ENCODE assay signal across 8 cellular contexts in genomic region chr17:75854111-75854748, GRCh38. TPM values are rescaled to one million over a fixed set of nuclear protein-coding genes. Genes with fewer than 3 reads are reported as not detected.
A peak's percentile ranks its signal among the peaks of the same experiment; 100 is the strongest.
DNase-seq lines count a peak whose midpoint lies in the region; ATAC-seq and TF ChIP-seq lines count a peak whose summit lies in the region.

No MANE protein-coding gene starts in this region.

- peaks cover 19 to 25% of the 10 kb centered on the region in 2 donors for H3K4me1 ChIP-seq in naive thymus-derived CD4-positive, alpha-beta T cell (ENCODE audit: control insufficient read depth in 2 of 2, insufficient read depth in 2 of 2, low read length in 2 of 2)

- peaks cover 0 to 15% (median 0%) of the 10 kb centered on the region in 5 donors for H3K36me3 Mint-ChIP-seq in naive thymus-derived CD4-positive, alpha-beta T cell

- no peaks in the 10 kb centered on the region for H3K27me3 Mint-ChIP-seq in naive thymus-derived CD4-positive, alpha-beta T cell

- H3K27me3 ChIP-seq in BJ (ENCODE audit: control insufficient read depth, insufficient read depth, low read length) (no peaks in the 10 kb centered on the region), MG63 (no peaks in the 10 kb centered on the region)
- H3K27me3 ChIP-seq in naive thymus-derived CD4-positive, alpha-beta T cell (ENCODE audit: control insufficient read depth in 2 of 2, insufficient read depth in 2 of 2, low read length in 2 of 2) = no peaks in the 10 kb centered on the region

- CTCF ChIA-PET in BJ (lab: Yijun Ruan, JAX) = interaction anchor here (0.6 to 3.2 kb wide), 12 partner anchors 8 to 101 kb away, joined by 3 to 34 read pairs (median 4); partner anchors contain the start of genes TRIM47, TRIM65 and UNC13D
- CTCF ChIA-PET in naive thymus-derived CD4-positive, alpha-beta T cell (lab: Charles Lee) = interaction anchor here (1.0 to 4.3 kb wide), 11 partner anchors 9 to 160 kb away, joined by 3 to 17 read pairs (median 4); partner anchors contain the start of genes GALK1, UNC13D and UNK

- H3K27ac Mint-ChIP-seq in naive thymus-derived CD4-positive, alpha-beta T cell = no peak overlapping the region

- peaks cover 10% of the 10 kb centered on the region for H3K36me3 ChIP-seq in BJ (ENCODE audit: control insufficient read depth, insufficient read depth, low read length)
- H3K36me3 ChIP-seq in MG63 = peaks cover 13% of the 10 kb centered on the region
- H3K36me3 ChIP-seq in naive thymus-derived CD4-positive, alpha-beta T cell (ENCODE audit: control insufficient read depth in 2 of 3, insufficient read depth in 3 of 3, low read length in 3 of 3) = peaks cover 11 to 24% (median 11%) of the 10 kb centered on the region in 3 experiments

- POLR2A ChIA-PET in BJ (lab: Charles Lee) = interaction anchor here (0.6 to 1.2 kb wide), 2 partner anchors 74 to 675 kb away, joined by 3 to 13 read pairs; a partner anchor contains a TSS
- POLR2A ChIA-PET in naive thymus-derived CD4-positive, alpha-beta T cell (lab: Charles Lee) = interaction anchor here (0.6 to 16.6 kb wide), 17 partner anchors 8 to 583 kb away, joined by 3 to 354 read pairs (median 18); partner anchors contain the start of genes GALK1, MIF4GD, MRPL38 and TRIM47

- TF ChIP-seq CTCF in BJ (IDR thresholded peaks at IDR 0.05; ENCODE audit: insufficient read depth, low read depth, low read length) = no peak
- no peak for TF ChIP-seq CTCF in epithelial cell of esophagus (IDR thresholded peaks at IDR 0.05; ENCODE audit: insufficient read depth, low read depth, low read length, missing control alignments)

- DNase-seq in BJ (ENCODE audit: low read depth) (no peak), MG63 (peak; percentile 44), epithelial cell of esophagus (ENCODE audit: low read depth) (peak; percentile 73), DMS 273 treated with DMSO at 0.1 percent for 48 hours (lab: John Stamatoyannopoulos, UW) (no peak), HUDEP-2 (lab: John Stamatoyannopoulos, UW; ENCODE audit: unreplicated experiment in 76 of 76) (no peak), SIG-M5 (lab: John Stamatoyannopoulos, UW) (no peak)
- no peak for DNase-seq in naive thymus-derived CD4-positive, alpha-beta T cell

- H3K27ac ChIP-seq in naive thymus-derived CD4-positive, alpha-beta T cell (ENCODE audit: low read depth, low read length) = peak overlapping the region; percentile 85

- intact Hi-C loops in naive thymus-derived CD4-positive, alpha-beta T cell (cut with micrococcal nuclease) = loop anchor here in 1 of 2 donors (2.0 kb wide), 3 partner anchors 27 to 873 kb away; partner anchors contain the start of genes JMJD6, METTL23 and UBALD2

- no peak for ATAC-seq in naive thymus-derived CD4-positive, alpha-beta T cell
- no peak for ATAC-seq in GM21723 (IDR thresholded peaks at IDR 0.05; ENCODE audit: unreplicated experiment)

- H3K4me3 ChIP-seq in BJ (ENCODE audit: low read depth, low read length) (peak overlapping the region; percentile 79), MG63 (peak overlapping the region; percentile 93), epithelial cell of esophagus (ENCODE audit: low read length) (peak overlapping the region; percentile 80)
- H3K4me3 ChIP-seq in naive thymus-derived CD4-positive, alpha-beta T cell (ENCODE audit: low read length) = peak overlapping the region; percentile 68

- peaks cover 19 to 51% (median 36%) of the 10 kb centered on the region in 7 donors for H3K4me1 Mint-ChIP-seq in naive thymus-derived CD4-positive, alpha-beta T cell

- H3K9me3 ChIP-seq in MG63 = no peaks in the 10 kb centered on the region
- H3K9me3 ChIP-seq in naive thymus-derived CD4-positive, alpha-beta T cell (ENCODE audit: control insufficient read depth in 2 of 3, low read length in 3 of 3) = no peaks in the 10 kb centered on the region

- H3K9me3 Mint-ChIP-seq in naive thymus-derived CD4-positive, alpha-beta T cell = no peaks in the 10 kb centered on the region

- H3K4me3 Mint-ChIP-seq in naive thymus-derived CD4-positive, alpha-beta T cell = no peak overlapping the region

RNA-seq across cellular contexts. Expression of gene WBP2, which starts 0.9 kb away (rescaled TPM):
- 28.5 and 37.0 TPM in 2 replicates for polyA plus RNA-seq in BJ (2011; rRNA removed)
- 19.3 and 23.5 TPM in 2 replicates for polyA minus RNA-seq in BJ (2011; rRNA and poly(A)+ RNA removed)
- total RNA-seq in MG63 (2014; rRNA removed; shearing (Covaris generic); ENCODE audit: low replicate concordance) = 6.6 and 7.9 TPM in 2 replicates
- total RNA-seq in naive thymus-derived CD4-positive, alpha-beta T cell = 100 to 1,000 TPM in 3 of 5 experiments, 10 to 100 TPM in 2; 87.7 to 159 (median 112) TPM
- polyA plus RNA-seq in naive thymus-derived CD4-positive, alpha-beta T cell = 10 to 100 TPM; 84.8 to 99.4 TPM

RNA-seq across cellular contexts. Expression of gene UNC13D, which starts 10.0 kb away (rescaled TPM):
- polyA plus RNA-seq in BJ (2011; rRNA removed) = 0.28 and 0.40 TPM in 2 replicates
- polyA minus RNA-seq in BJ (2011; rRNA and poly(A)+ RNA removed) = 0.51 and 0.62 TPM in 2 replicates
- total RNA-seq in MG63 (2014; rRNA removed; shearing (Covaris generic); ENCODE audit: low replicate concordance) = 0.20 and 0.23 TPM in 2 replicates
- total RNA-seq in naive thymus-derived CD4-positive, alpha-beta T cell = 100 to 1,000 TPM; 145 to 201 (median 152) TPM
- polyA plus RNA-seq in naive thymus-derived CD4-positive, alpha-beta T cell = 10 to 100 TPM; 44.5 to 83.3 TPM

RNA-seq across cellular contexts. Expression of gene TRIM47, which starts 24.2 kb away (rescaled TPM):
- 2.4 and 3.2 TPM in 2 replicates for polyA plus RNA-seq in BJ (2011; rRNA removed)
- polyA minus RNA-seq in BJ (2011; rRNA and poly(A)+ RNA removed) = 2.4 and 3.7 TPM in 2 replicates
- total RNA-seq in MG63 (2014; rRNA removed; shearing (Covaris generic); ENCODE audit: low replicate concordance) = 40.4 and 54.2 TPM in 2 replicates
- 10 to 100 TPM in 1 of 5 experiments, 1 to 10 TPM in 4; 2.5 to 25.6 (median 8.7) TPM for total RNA-seq in naive thymus-derived CD4-positive, alpha-beta T cell
- polyA plus RNA-seq in naive thymus-derived CD4-positive, alpha-beta T cell = 1 to 10 TPM; 6.3 to 7.7 TPM

RNA-seq across cellular contexts. Expression of gene TRIM65, which starts 42.5 kb away (rescaled TPM):
- polyA plus RNA-seq in BJ (2011; rRNA removed) = 5.5 and 8.6 TPM in 2 replicates
- 6.7 and 8.5 TPM in 2 replicates for polyA minus RNA-seq in BJ (2011; rRNA and poly(A)+ RNA removed)
- total RNA-seq in MG63 (2014; rRNA removed; shearing (Covaris generic); ENCODE audit: low replicate concordance) = 27.6 and 49.4 TPM in 2 replicates
- 10 to 100 TPM; 20.9 to 37.7 (median 29.6) TPM for total RNA-seq in naive thymus-derived CD4-positive, alpha-beta T cell
- 10 to 100 TPM; 14.9 to 29.6 TPM for polyA plus RNA-seq in naive thymus-derived CD4-positive, alpha-beta T cell

RNA-seq across cellular contexts. Expression of gene MRPL38, which starts 50.5 kb away (rescaled TPM):
- 22.7 and 60.9 TPM in 2 replicates for polyA plus RNA-seq in BJ (2011; rRNA removed)
- 39.1 and 47.6 TPM in 2 replicates for polyA minus RNA-seq in BJ (2011; rRNA and poly(A)+ RNA removed)
- 75.8 and 100 TPM in 2 replicates for total RNA-seq in MG63 (2014; rRNA removed; shearing (Covaris generic); ENCODE audit: low replicate concordance)
- total RNA-seq in naive thymus-derived CD4-positive, alpha-beta T cell = 100 to 1,000 TPM in 4 of 5 experiments, 10 to 100 TPM in 1; 81.0 to 154 (median 128) TPM
- polyA plus RNA-seq in naive thymus-derived CD4-positive, alpha-beta T cell = 10 to 100 TPM; 64.6 to 72.2 TPM

Comparison
In these comparisons a context has a peak if more than half of its experiments do, and no peak if none do; other contexts are left out.
1. DNase-seq: peak in MG63 (single experiment) and epithelial cell of esophagus (single experiment); none in BJ (single experiment), naive thymus-derived CD4-positive, alpha-beta T cell (0 of 9), DMS 273 treated with DMSO at 0.1 percent for 48 hours (single experiment), HUDEP-2 (0 of 76) and SIG-M5 (single experiment).
2. RNA of gene UNC13D, which starts 10.0 kb away (total RNA-seq): 145 to 201 TPM in naive thymus-derived CD4-positive, alpha-beta T cell; 0.20 to 0.23 TPM in MG63; every median in the first group is over 100 times any median in the second.
3. Peak in every context shown above with its lines, with median percentiles within 50 percentile points of each other: H3K4me3 ChIP-seq.